ENCODE assay signal across 25 cellular contexts in genomic region chr2:139427164-139427563, GRCh38.
"Had no signal": no experiment of that assay in that cellular context is flagged by ENCODE, and none has a peak within 500 bp of the region (broad histone marks: within the 10 kb centered on the region; RNA-seq: fewer than 3 reads in every experiment).

No MANE protein-coding gene starts in this region.

- H3K27ac ChIP-seq: colonic mucosa, esophagus squamous epithelium, heart right ventricle, left lung, neutrophil, pancreas, right lobe of liver, thoracic aorta, transverse colon, upper lobe of right lung, uterus had no signal

- DNase-seq: colonic mucosa; effector CD8-positive, alpha-beta T cell; erythroblast; esophagus squamous epithelium; foreskin melanocyte; glutamatergic neuron; heart right ventricle; hippocampal formation; left cardiac atrium; left lung; mesenchymal stem cell; mucosa of descending colon; naive B cell; pancreas; right lobe of liver; small intestine; stimulated activated CD4-positive, alpha-beta T cell treated with anti-CD3 and anti-CD28 coated beads, Interleukin-15, amount 100 ng/mL, for 24 hours; stimulated activated CD4-positive, alpha-beta T cell treated with anti-CD3 and anti-CD28 coated beads, Interleukin-2, amount 100 ng/mL, for 48 hours; stimulated activated naive B cell treated with anti-CD40 and anti-IgM and Interleukin-4, amounts not matched to agents 10 μg/mL and 1 μg/mL and 100 μg/mL, for 72 hours; transverse colon; upper lobe of right lung; uterus had no signal

- H3K36me3 ChIP-seq: colonic mucosa, esophagus squamous epithelium, heart right ventricle, left lung, neutrophil, pancreas, right lobe of liver, thoracic aorta, transverse colon, upper lobe of right lung, uterus had no signal

- H3K4me1 ChIP-seq: colonic mucosa, esophagus squamous epithelium, heart right ventricle, left lung, pancreas, right lobe of liver, transverse colon, upper lobe of right lung, uterus had no signal

- H3K27me3 ChIP-seq: colonic mucosa, esophagus squamous epithelium, heart right ventricle, left lung, neutrophil, pancreas, right lobe of liver, transverse colon, upper lobe of right lung, uterus had no signal

- H3K9me3 ChIP-seq: colonic mucosa, esophagus squamous epithelium, mucosa of descending colon, right lobe of liver, thoracic aorta, transverse colon, upper lobe of right lung, uterus had no signal

- ATAC-seq: heart right ventricle; left cardiac atrium; left lung; mucosa of descending colon; natural killer cell treated with Interleukin-12 subunit alpha and Interleukin-12 subunit beta and Interleukin-15 and Interleukin-18, amount 100 ng/mL, for 72 hours; pancreas; right lobe of liver; stimulated activated naive B cell treated with anti-CD40 and anti-IgM and Interleukin-4, amounts not matched to agents 10 μg/mL and 1 μg/mL and 100 μg/mL, for 72 hours; upper lobe of right lung had no signal

- H3K4me3 ChIP-seq: colonic mucosa, esophagus squamous epithelium, heart right ventricle, left lung, mucosa of descending colon, pancreas, right lobe of liver, thoracic aorta, transverse colon, upper lobe of right lung, uterus had no signal
